Comparison of ENCODE assay signal across 1 cellular context in the genomic region with DNA sequence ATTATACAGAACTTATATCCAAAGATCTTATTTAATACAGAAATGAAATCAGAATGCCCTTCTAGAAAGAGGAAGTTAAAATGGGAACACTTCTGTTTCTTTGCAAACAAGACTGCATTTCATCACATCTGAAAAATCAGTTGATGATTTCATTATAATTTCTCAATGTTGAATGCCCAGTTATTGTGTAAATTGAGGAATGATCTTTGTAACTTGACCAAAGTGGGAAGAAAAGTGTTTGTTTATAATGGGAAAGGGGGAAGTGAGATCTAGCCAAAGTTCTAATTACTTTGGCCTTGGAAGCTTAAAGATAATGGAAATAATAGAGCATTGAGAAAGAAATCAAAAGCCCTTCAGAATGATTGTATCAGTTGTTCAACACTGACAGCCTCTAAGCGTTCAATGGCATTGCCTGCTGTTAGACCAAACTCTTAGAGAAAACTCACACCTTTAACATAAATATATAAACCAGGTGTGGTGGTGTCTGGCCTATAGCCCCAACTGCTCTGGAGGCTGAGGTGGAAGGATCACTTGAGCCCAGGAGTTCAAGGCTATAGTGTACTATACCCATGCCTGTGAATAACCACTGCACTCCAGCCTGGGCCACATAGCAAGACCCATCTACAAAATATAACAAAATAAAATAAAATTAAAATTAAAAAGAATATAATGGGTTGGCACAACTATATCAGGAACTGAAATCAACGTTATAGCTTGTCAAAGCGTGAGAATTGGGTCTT.
TF ChIP-seq lines count a peak whose summit lies in the region.

No MANE protein-coding gene starts in this region.

TF ChIP-seq in HepG2, 621 proteins besides CTCF, POLR2A, EP300 and RAD21 (continued from another document and continues in another):
- TF ChIP-seq, protein P1, sequence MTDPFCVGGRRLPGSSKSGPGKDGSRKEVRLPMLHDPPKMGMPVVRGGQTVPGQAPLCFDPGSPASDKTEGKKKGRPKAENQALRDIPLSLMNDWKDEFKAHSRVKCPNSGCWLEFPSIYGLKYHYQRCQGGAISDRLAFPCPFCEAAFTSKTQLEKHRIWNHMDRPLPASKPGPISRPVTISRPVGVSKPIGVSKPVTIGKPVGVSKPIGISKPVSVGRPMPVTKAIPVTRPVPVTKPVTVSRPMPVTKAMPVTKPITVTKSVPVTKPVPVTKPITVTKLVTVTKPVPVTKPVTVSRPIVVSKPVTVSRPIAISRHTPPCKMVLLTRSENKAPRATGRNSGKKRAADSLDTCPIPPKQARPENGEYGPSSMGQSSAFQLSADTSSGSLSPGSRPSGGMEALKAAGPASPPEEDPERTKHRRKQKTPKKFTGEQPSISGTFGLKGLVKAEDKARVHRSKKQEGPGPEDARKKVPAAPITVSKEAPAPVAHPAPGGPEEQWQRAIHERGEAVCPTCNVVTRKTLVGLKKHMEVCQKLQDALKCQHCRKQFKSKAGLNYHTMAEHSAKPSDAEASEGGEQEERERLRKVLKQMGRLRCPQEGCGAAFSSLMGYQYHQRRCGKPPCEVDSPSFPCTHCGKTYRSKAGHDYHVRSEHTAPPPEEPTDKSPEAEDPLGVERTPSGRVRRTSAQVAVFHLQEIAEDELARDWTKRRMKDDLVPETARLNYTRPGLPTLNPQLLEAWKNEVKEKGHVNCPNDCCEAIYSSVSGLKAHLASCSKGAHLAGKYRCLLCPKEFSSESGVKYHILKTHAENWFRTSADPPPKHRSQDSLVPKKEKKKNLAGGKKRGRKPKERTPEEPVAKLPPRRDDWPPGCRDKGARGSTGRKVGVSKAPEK (CRISPR knock-in tag; IDR thresholded peaks at IDR 0.05; ENCODE audit: borderline replicate concordance): no peak
- TF ChIP-seq IKZF4 (CRISPR knock-in tag; IDR thresholded peaks at IDR 0.05; ENCODE audit: borderline replicate concordance, low read depth, not compliant biosample characterization) (no peak), KAT8 (CRISPR knock-in tag; IDR thresholded peaks at IDR 0.05) (0 out of 2 replicates have a peak, but pooled peaks have one; percentile 15), NFATC3 (CRISPR knock-in tag; IDR thresholded peaks at IDR 0.05) (no peak), SP5 (CRISPR knock-in tag; IDR thresholded peaks at IDR 0.05; ENCODE audit: borderline replicate concordance, low read depth) (peak; percentile 16; the same call in 1 of the 2 replicates), KAT7 (CRISPR knock-in tag; IDR thresholded peaks at IDR 0.05; ENCODE audit: borderline replicate concordance) (no peak), NCOA2 (CRISPR knock-in tag; IDR thresholded peaks at IDR 0.05) (peak; percentile 88), SMYD3 (CRISPR knock-in tag; IDR thresholded peaks at IDR 0.05) (no peak), BCL6 (CRISPR knock-in tag; IDR thresholded peaks at IDR 0.05) (0 out of 2 replicates have a peak, but pooled peaks have one; percentile 24), ZNF615 (CRISPR knock-in tag; IDR thresholded peaks at IDR 0.05; ENCODE audit: borderline replicate concordance) (no peak), HOXA3 (CRISPR knock-in tag; IDR thresholded peaks at IDR 0.05) (no peak), NCOR1 (IDR thresholded peaks at IDR 0.05; ENCODE audit: borderline replicate concordance, low read length) (peak; percentile 79), ZNF263 (CRISPR knock-in tag; IDR thresholded peaks at IDR 0.05) (no peak), ZNF460 (CRISPR knock-in tag; IDR thresholded peaks at IDR 0.05; ENCODE audit: borderline replicate concordance) (no peak), MLLT10 (CRISPR knock-in tag; IDR thresholded peaks at IDR 0.05) (no peak), HDAC1 (CRISPR knock-in tag; IDR thresholded peaks at IDR 0.05) (0 out of 2 replicates have a peak, but pooled peaks have one; percentile 16), ZNF563 (CRISPR knock-in tag; IDR thresholded peaks at IDR 0.05) (no peak), MEF2D (CRISPR knock-in tag; IDR thresholded peaks at IDR 0.05) (no peak), ZEB1 (IDR thresholded peaks at IDR 0.05; ENCODE audit: insufficient replicate concordance, low read depth) (no peak), SOX13 (IDR thresholded peaks at IDR 0.05) (no peak), SOX13 (CRISPR knock-in tag; conservative IDR thresholded peaks at IDR 0.05 in 1 of 2, IDR thresholded peaks at IDR 0.05 in 1 of 2) (peak in 1 of 2 experiments; percentile 84; a peak in 2 of 4 replicates), PPARG (CRISPR knock-in tag; conservative IDR thresholded peaks at IDR 0.05) (peak; percentile 33; the same call in 1 of the 2 replicates), FOSL1 (CRISPR knock-in tag; IDR thresholded peaks at IDR 0.05; ENCODE audit: borderline replicate concordance) (no peak), KLF11 (CRISPR knock-in tag; IDR thresholded peaks at IDR 0.05) (no peak), SAFB2 (CRISPR knock-in tag; IDR thresholded peaks at IDR 0.05; ENCODE audit: borderline replicate concordance, low read depth) (no peak), ZNF274 (CRISPR knock-in tag; IDR thresholded peaks at IDR 0.05) (no peak), ZNF614 (CRISPR knock-in tag; IDR thresholded peaks at IDR 0.05; ENCODE audit: borderline replicate concordance) (no peak), FOXA3 (CRISPR knock-in tag; IDR thresholded peaks at IDR 0.05) (peak; percentile 36; the same call in 1 of the 2 replicates), GATA4 (IDR thresholded peaks at IDR 0.05; ENCODE audit: borderline replicate concordance, low read depth) (peak; percentile 82), NR2F1 (CRISPR knock-in tag; IDR thresholded peaks at IDR 0.05) (no peak), SSRP1 (CRISPR knock-in tag; IDR thresholded peaks at IDR 0.05) (no peak), ARID2 (CRISPR knock-in tag; IDR thresholded peaks at IDR 0.05; ENCODE audit: borderline replicate concordance) (no peak), ZNF24 (IDR thresholded peaks at IDR 0.05) (no peak), ZNF205 (CRISPR knock-in tag; IDR thresholded peaks at IDR 0.05) (0 out of 2 replicates have a peak, but pooled peaks have one; percentile 27), CEBPG (CRISPR knock-in tag; IDR thresholded peaks at IDR 0.05) (peak; percentile 76), POLR2AphosphoS5 (IDR thresholded peaks at IDR 0.05; ENCODE audit: low read depth, low read length) (no peak), ELF4 (CRISPR knock-in tag; IDR thresholded peaks at IDR 0.05; ENCODE audit: borderline replicate concordance) (no peak), FOXO1 (CRISPR knock-in tag; IDR thresholded peaks at IDR 0.05) (peak; percentile 19; the same call in 1 of the 2 replicates), HNF4A (CRISPR knock-in tag; IDR thresholded peaks at IDR 0.05) (peak; percentile 74), ZNF644 (CRISPR knock-in tag; IDR thresholded peaks at IDR 0.05; ENCODE audit: low read depth) (no peak), CENPT (CRISPR knock-in tag; IDR thresholded peaks at IDR 0.05; ENCODE audit: low read depth) (no peak), NFKB2 (CRISPR knock-in tag; IDR thresholded peaks at IDR 0.05; ENCODE audit: borderline replicate concordance) (no peak)
- TF ChIP-seq, protein P2, sequence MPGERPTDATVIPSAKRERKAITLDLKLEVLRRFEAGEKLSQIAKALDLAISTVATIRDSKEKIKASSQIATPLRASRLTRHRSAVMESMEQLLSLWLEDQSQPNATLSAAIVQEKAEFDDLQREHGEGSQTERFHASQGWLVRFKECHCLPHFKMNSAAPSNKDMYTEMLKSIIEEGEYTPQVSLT (CRISPR knock-in tag; IDR thresholded peaks at IDR 0.05; ENCODE audit: borderline replicate concordance, low read depth): no peak
- TF ChIP-seq, protein P3, sequence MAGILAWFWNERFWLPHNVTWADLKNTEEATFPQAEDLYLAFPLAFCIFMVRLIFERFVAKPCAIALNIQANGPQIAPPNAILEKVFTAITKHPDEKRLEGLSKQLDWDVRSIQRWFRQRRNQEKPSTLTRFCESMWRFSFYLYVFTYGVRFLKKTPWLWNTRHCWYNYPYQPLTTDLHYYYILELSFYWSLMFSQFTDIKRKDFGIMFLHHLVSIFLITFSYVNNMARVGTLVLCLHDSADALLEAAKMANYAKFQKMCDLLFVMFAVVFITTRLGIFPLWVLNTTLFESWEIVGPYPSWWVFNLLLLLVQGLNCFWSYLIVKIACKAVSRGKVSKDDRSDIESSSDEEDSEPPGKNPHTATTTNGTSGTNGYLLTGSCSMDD (CRISPR knock-in tag; IDR thresholded peaks at IDR 0.05): no peak
- TF ChIP-seq, protein P4, sequence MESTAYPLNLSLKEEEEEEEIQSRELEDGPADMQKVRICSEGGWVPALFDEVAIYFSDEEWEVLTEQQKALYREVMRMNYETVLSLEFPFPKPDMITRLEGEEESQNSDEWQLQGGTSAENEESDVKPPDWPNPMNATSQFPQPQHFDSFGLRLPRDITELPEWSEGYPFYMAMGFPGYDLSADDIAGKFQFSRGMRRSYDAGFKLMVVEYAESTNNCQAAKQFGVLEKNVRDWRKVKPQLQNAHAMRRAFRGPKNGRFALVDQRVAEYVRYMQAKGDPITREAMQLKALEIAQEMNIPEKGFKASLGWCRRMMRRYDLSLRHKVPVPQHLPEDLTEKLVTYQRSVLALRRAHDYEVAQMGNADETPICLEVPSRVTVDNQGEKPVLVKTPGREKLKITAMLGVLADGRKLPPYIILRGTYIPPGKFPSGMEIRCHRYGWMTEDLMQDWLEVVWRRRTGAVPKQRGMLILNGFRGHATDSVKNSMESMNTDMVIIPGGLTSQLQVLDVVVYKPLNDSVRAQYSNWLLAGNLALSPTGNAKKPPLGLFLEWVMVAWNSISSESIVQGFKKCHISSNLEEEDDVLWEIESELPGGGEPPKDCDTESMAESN (CRISPR knock-in tag; conservative IDR thresholded peaks at IDR 0.05): no peak
- TF ChIP-seq, protein P5, sequence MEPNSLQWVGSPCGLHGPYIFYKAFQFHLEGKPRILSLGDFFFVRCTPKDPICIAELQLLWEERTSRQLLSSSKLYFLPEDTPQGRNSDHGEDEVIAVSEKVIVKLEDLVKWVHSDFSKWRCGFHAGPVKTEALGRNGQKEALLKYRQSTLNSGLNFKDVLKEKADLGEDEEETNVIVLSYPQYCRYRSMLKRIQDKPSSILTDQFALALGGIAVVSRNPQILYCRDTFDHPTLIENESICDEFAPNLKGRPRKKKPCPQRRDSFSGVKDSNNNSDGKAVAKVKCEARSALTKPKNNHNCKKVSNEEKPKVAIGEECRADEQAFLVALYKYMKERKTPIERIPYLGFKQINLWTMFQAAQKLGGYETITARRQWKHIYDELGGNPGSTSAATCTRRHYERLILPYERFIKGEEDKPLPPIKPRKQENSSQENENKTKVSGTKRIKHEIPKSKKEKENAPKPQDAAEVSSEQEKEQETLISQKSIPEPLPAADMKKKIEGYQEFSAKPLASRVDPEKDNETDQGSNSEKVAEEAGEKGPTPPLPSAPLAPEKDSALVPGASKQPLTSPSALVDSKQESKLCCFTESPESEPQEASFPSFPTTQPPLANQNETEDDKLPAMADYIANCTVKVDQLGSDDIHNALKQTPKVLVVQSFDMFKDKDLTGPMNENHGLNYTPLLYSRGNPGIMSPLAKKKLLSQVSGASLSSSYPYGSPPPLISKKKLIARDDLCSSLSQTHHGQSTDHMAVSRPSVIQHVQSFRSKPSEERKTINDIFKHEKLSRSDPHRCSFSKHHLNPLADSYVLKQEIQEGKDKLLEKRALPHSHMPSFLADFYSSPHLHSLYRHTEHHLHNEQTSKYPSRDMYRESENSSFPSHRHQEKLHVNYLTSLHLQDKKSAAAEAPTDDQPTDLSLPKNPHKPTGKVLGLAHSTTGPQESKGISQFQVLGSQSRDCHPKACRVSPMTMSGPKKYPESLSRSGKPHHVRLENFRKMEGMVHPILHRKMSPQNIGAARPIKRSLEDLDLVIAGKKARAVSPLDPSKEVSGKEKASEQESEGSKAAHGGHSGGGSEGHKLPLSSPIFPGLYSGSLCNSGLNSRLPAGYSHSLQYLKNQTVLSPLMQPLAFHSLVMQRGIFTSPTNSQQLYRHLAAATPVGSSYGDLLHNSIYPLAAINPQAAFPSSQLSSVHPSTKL (CRISPR knock-in tag; IDR thresholded peaks at IDR 0.05): peak; percentile 66
- TF ChIP-seq, protein P6, sequence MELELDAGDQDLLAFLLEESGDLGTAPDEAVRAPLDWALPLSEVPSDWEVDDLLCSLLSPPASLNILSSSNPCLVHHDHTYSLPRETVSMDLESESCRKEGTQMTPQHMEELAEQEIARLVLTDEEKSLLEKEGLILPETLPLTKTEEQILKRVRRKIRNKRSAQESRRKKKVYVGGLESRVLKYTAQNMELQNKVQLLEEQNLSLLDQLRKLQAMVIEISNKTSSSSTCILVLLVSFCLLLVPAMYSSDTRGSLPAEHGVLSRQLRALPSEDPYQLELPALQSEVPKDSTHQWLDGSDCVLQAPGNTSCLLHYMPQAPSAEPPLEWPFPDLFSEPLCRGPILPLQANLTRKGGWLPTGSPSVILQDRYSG (CRISPR knock-in tag; IDR thresholded peaks at IDR 0.05): no peak
- TF ChIP-seq, protein P7, sequence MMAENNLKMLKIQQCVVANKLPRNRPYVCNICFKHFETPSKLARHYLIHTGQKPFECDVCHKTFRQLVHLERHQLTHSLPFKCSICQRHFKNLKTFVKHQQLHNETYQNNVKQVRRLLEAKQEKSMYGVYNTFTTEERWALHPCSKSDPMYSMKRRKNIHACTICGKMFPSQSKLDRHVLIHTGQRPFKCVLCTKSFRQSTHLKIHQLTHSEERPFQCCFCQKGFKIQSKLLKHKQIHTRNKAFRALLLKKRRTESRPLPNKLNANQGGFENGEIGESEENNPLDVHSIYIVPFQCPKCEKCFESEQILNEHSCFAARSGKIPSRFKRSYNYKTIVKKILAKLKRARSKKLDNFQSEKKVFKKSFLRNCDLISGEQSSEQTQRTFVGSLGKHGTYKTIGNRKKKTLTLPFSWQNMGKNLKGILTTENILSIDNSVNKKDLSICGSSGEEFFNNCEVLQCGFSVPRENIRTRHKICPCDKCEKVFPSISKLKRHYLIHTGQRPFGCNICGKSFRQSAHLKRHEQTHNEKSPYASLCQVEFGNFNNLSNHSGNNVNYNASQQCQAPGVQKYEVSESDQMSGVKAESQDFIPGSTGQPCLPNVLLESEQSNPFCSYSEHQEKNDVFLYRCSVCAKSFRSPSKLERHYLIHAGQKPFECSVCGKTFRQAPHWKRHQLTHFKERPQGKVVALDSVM (CRISPR knock-in tag; IDR thresholded peaks at IDR 0.05): peak; percentile 77
- TF ChIP-seq, protein P8, sequence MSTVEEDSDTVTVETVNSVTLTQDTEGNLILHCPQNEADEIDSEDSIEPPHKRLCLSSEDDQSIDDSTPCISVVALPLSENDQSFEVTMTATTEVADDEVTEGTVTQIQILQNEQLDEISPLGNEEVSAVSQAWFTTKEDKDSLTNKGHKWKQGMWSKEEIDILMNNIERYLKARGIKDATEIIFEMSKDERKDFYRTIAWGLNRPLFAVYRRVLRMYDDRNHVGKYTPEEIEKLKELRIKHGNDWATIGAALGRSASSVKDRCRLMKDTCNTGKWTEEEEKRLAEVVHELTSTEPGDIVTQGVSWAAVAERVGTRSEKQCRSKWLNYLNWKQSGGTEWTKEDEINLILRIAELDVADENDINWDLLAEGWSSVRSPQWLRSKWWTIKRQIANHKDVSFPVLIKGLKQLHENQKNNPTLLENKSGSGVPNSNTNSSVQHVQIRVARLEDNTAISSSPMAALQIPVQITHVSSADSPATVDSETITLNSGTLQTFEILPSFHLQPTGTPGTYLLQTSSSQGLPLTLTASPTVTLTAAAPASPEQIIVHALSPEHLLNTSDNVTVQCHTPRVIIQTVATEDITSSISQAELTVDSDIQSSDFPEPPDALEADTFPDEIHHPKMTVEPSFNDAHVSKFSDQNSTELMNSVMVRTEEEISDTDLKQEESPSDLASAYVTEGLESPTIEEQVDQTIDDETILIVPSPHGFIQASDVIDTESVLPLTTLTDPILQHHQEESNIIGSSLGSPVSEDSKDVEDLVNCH (CRISPR knock-in tag; IDR thresholded peaks at IDR 0.05): no peak
- TF ChIP-seq, protein P9, sequence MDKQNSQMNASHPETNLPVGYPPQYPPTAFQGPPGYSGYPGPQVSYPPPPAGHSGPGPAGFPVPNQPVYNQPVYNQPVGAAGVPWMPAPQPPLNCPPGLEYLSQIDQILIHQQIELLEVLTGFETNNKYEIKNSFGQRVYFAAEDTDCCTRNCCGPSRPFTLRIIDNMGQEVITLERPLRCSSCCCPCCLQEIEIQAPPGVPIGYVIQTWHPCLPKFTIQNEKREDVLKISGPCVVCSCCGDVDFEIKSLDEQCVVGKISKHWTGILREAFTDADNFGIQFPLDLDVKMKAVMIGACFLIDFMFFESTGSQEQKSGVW (CRISPR knock-in tag; IDR thresholded peaks at IDR 0.05; ENCODE audit: borderline replicate concordance): no peak
